10 cellular contexts compared by ENCODE assay signal in genomic region chr20:63737690-63737939, GRCh38. TPM values are rescaled to one million over a fixed set of nuclear protein-coding genes. Genes with fewer than 3 reads are reported as not detected.
A peak's percentile ranks its signal among the peaks of the same experiment; 100 is the strongest.
DNase-seq lines count a peak whose midpoint lies in the region; ATAC-seq, FAIRE-seq and TF ChIP-seq lines count a peak whose summit lies in the region.
"Had no signal": no experiment of that assay in that cellular context is flagged by ENCODE, and none has a peak within 500 bp of the region (broad histone marks: within the 10 kb centered on the region; RNA-seq: fewer than 3 reads in every experiment).

No MANE protein-coding gene starts in this region.

- in situ Hi-C loops in HepG2 (cut with HindIII; ENCODE audit: extremely low pct_ligation_motif_present, low pct_unique_long_range_greater_than_20kb): no loop called here

- no TSS peak for BruUV-seq in HepG2 (replicated peaks; lab: Mats Ljungman, UMichigan)

- H3F3A ChIP-seq in SU-DHL-6 (ENCODE audit: insufficient read depth): peaks cover 17% of the 10 kb centered on the region

- no peaks in the 10 kb centered on the region for H3K27me3 Mint-ChIP-seq in activated naive CD4-positive, alpha-beta T cell treated with anti-CD3 and anti-CD28 coated beads, Interleukin-2, amount 50 U/mL, for 24 hours

- no peaks in the 10 kb centered on the region for H3K9me3 Mint-ChIP-seq in activated naive CD4-positive, alpha-beta T cell treated with anti-CD3 and anti-CD28 coated beads, Interleukin-2, amount 50 U/mL, for 24 hours
- no peaks in the 10 kb centered on the region for H3K9me3 Mint-ChIP-seq in activated naive CD4-positive, alpha-beta T cell treated with anti-CD3 and anti-CD28 coated beads, Interleukin-2, amount 50 U/mL, for 72 hours
- H3K9me3 Mint-ChIP-seq: dendritic cell treated with granulocyte-macrophage colony-stimulating factor and Interleukin-4, amounts not matched to agents 40 ng/mL and 50 ng/mL, for 4 days had no signal

- no peaks in the 10 kb centered on the region for H3K9me2 ChIP-seq in SU-DHL-6 (replicated peaks; ENCODE audit: insufficient read depth, low read length)

- H3K36me3 Mint-ChIP-seq in activated naive CD4-positive, alpha-beta T cell treated with anti-CD3 and anti-CD28 coated beads, Interleukin-2, amount 50 U/mL, for 24 hours: peaks cover 4% of the 10 kb centered on the region
- peaks cover 7 to 10% of the 10 kb centered on the region in 2 donors for H3K36me3 Mint-ChIP-seq in activated naive CD4-positive, alpha-beta T cell treated with anti-CD3 and anti-CD28 coated beads, Interleukin-2, amount 50 U/mL, for 72 hours

- no peak for TF ChIP-seq RAD21 in HepG2 (CRISPR knock-in tag; IDR thresholded peaks at IDR 0.05)

- TF ChIP-seq CTCF in SU-DHL-6 (IDR thresholded peaks at IDR 0.05; ENCODE audit: insufficient read depth, low read length, poor library complexity, severe bottlenecking): no peak
- TF ChIP-seq CTCF in HepG2 (CRISPR knock-in tag; IDR thresholded peaks at IDR 0.05): no peak
- TF ChIP-seq CTCF in thoracic aorta (IDR thresholded peaks at IDR 0.05): no peak

- CTCF ChIA-PET in HepG2 (lab: Yijun Ruan, JAX; ENCODE audit: low intra/inter-chr PET ratio, low total read pairs): interaction anchor here (2.5 kb wide), 1 partner anchor 30 kb away, joined by 8 read pairs; the partner anchor contains the start of genes ARFRP1 and ZGPAT

- H3K9me3 ChIP-seq in SU-DHL-6 (ENCODE audit: insufficient read depth, low read length) (no peaks in the 10 kb centered on the region), HepG2 (ENCODE audit: low read length) (no peaks in the 10 kb centered on the region), thoracic aorta (no peaks in the 10 kb centered on the region)

- H4K20me1 ChIP-seq in SU-DHL-6 (ENCODE audit: low read depth, low read length): no peaks in the 10 kb centered on the region
- no peaks in the 10 kb centered on the region for H4K20me1 ChIP-seq in HepG2 (ENCODE audit: insufficient read depth, low read length)

- H3K27ac Mint-ChIP-seq in activated naive CD4-positive, alpha-beta T cell treated with anti-CD3 and anti-CD28 coated beads, Interleukin-2, amount 50 U/mL, for 24 hours: no peak overlapping the region
- no peak overlapping the region for H3K27ac Mint-ChIP-seq in activated naive CD4-positive, alpha-beta T cell treated with anti-CD3 and anti-CD28 coated beads, Interleukin-2, amount 50 U/mL, for 72 hours
- H3K27ac Mint-ChIP-seq: dendritic cell treated with granulocyte-macrophage colony-stimulating factor and Interleukin-4, amounts not matched to agents 40 ng/mL and 50 ng/mL, for 4 days had no signal

- no peak for FAIRE-seq in HepG2 (lab: Jason Lieb, UNC)

- POLR2A ChIA-PET in HepG2 (lab: Yijun Ruan, JAX): interaction anchor here (0.5 to 7.3 kb wide), 22 partner anchors 10 to 298 kb away, joined by 3 to 190 read pairs (median 4); partner anchors contain the start of genes ARFRP1, C20orf204, GMEB2 and RTEL1

- no peak for TF ChIP-seq POLR2A in HepG2 (IDR thresholded peaks at IDR 0.05; ENCODE audit: insufficient read depth in 1 of 2, low read depth in 2 of 2, low read length in 2 of 2)

- peak overlapping the region; percentile 55 for H3K4me3 ChIP-seq in SU-DHL-6 (ENCODE audit: insufficient read depth, low read length, poor library complexity, severe bottlenecking)
- H3K4me3 ChIP-seq in HepG2 (replicated peaks in 1 of 3; ENCODE audit: insufficient read depth in 1 of 3, low read depth in 2 of 3, low read length in 3 of 3): peak overlapping the region; percentile 46 to 93 (median 85); a peak in 5 of 6 replicates
- H3K4me3 ChIP-seq in thoracic aorta: peak overlapping the region; percentile 44

- TF ChIP-seq EP300 in HepG2 (IDR thresholded peaks at IDR 0.05; ENCODE audit: low read depth in 2 of 2, low read length in 2 of 2): no peak; a peak in 1 of 4 replicates
- TF ChIP-seq EP300 in HepG2 (CRISPR knock-in tag; IDR thresholded peaks at IDR 0.05; ENCODE audit: borderline replicate concordance): no peak

- H3K4me2 ChIP-seq in SU-DHL-6 (ENCODE audit: low read depth, low read length, poor library complexity, severe bottlenecking): peak overlapping the region; percentile 89
- peak overlapping the region; percentile 90 for H3K4me2 ChIP-seq in HepG2 (ENCODE audit: low read depth, low read length)

- 4% methylated on average over 13 of the region's 25 CpGs for WGBS in HepG2 (ENCODE audit: low lambda C conversion rate)

- no peak for ATAC-seq in activated naive CD4-positive, alpha-beta T cell treated with anti-CD3 and anti-CD28 coated beads, Interleukin-2, amount 50 U/mL, for 72 hours
- no peak for ATAC-seq in HepG2
- ATAC-seq in thoracic aorta (ENCODE audit: insufficient number of reproducible peaks, low FRiP score, low read depth): no peak

- H3K36me3 ChIP-seq in SU-DHL-6 (ENCODE audit: low read length): no peaks in the 10 kb centered on the region
- peaks cover 31 to 41% of the 10 kb centered on the region in 2 experiments for H3K36me3 ChIP-seq in HepG2 (replicated peaks in 1 of 2; ENCODE audit: control insufficient read depth in 1 of 2, insufficient read depth in 2 of 2, low read length in 2 of 2)
- peaks cover 39% of the 10 kb centered on the region for H3K36me3 ChIP-seq in thoracic aorta

- H3K4me3 Mint-ChIP-seq in activated naive CD4-positive, alpha-beta T cell treated with anti-CD3 and anti-CD28 coated beads, Interleukin-2, amount 50 U/mL, for 24 hours: peak overlapping the region; percentile 81

- H3K4me1 ChIP-seq in HepG2 (ENCODE audit: insufficient read depth, low read length): peaks cover 56% of the 10 kb centered on the region
- peaks cover 17 to 24% of the 10 kb centered on the region in 2 donors for H3K4me1 ChIP-seq in thoracic aorta (ENCODE audit: control insufficient read depth in 1 of 2, low read depth in 2 of 2)

- H3K9ac ChIP-seq in SU-DHL-6 (ENCODE audit: low read length) (peak overlapping the region; percentile 77), HepG2 (ENCODE audit: insufficient read depth, low read depth, low read length) (peak overlapping the region; percentile 72)

- intact Hi-C loops in HepG2 (cut with micrococcal nuclease; ENCODE audit: unreplicated experiment): loop anchor here (5.0 kb wide), 1 partner anchor 200 kb away; the partner anchor contains the start of gene PTK6

- DNase-seq in activated naive CD4-positive, alpha-beta T cell treated with anti-CD3 and anti-CD28 coated beads, Interleukin-2, amount 50 U/mL, for 72 hours (ENCODE audit: low spot score in 2 of 2): no peak
- DNase-seq in HepG2 (ENCODE audit: low spot score) (peak; percentile 60), thoracic aorta (ENCODE audit: low spot score) (no peak), UCSD-AML1 (lab: John Stamatoyannopoulos, UW; ENCODE audit: unreplicated experiment) (no peak), COLO668 (lab: John Stamatoyannopoulos, UW; ENCODE audit: unreplicated experiment) (no peak), glomerular visceral epithelial cell (ENCODE audit: extremely low spot score) (no peak)
- DNase-seq: GF-D8 had no signal

- H2AFZ ChIP-seq in SU-DHL-6 (ENCODE audit: low read depth, low read length, severe bottlenecking): no peak overlapping the region
- no peak overlapping the region for H2AFZ ChIP-seq in HepG2 (ENCODE audit: low read length)

- peak overlapping the region; percentile 97 for H3K27ac ChIP-seq in SU-DHL-6 (ENCODE audit: low read depth, low read length)
- H3K27ac ChIP-seq in HepG2 (ENCODE audit: extremely low read length, insufficient read depth, low read length): peak overlapping the region; percentile 93
- H3K27ac ChIP-seq in thoracic aorta: no peak overlapping the region

- no peaks in the 10 kb centered on the region for H3K27me3 ChIP-seq in SU-DHL-6 (ENCODE audit: low read length)
- no peaks in the 10 kb centered on the region for H3K27me3 ChIP-seq in HepG2 (ENCODE audit: control insufficient read depth in 1 of 2, insufficient read depth in 2 of 2, low read length in 2 of 2)
- H3K27me3 ChIP-seq in thoracic aorta (replicated peaks; ENCODE audit: insufficient read depth): no peaks in the 10 kb centered on the region

- no peaks in the 10 kb centered on the region for H3K79me2 ChIP-seq in SU-DHL-6 (ENCODE audit: insufficient read depth, low read length)
- peaks cover 32% of the 10 kb centered on the region for H3K79me2 ChIP-seq in HepG2 (ENCODE audit: insufficient read depth, low read length)

- H3K4me1 Mint-ChIP-seq in activated naive CD4-positive, alpha-beta T cell treated with anti-CD3 and anti-CD28 coated beads, Interleukin-2, amount 50 U/mL, for 24 hours: peaks cover 27% of the 10 kb centered on the region

RNA-seq across cellular contexts. Expression of gene LIME1, which starts 1.2 kb away (rescaled TPM):
- 10 to 100 TPM in 1 of 2 donors, 1 to 10 TPM in 1; 6.3 to 18.2 TPM for total RNA-seq in activated naive CD4-positive, alpha-beta T cell treated with anti-CD3 and anti-CD28 coated beads, Interleukin-2, amount 50 U/mL, for 72 hours
- 51.5 and 61.5 TPM in 2 replicates for total RNA-seq in HepG2 (2016; rRNA removed; fragmentation: Illumina TruSeq; extraction: Trizol)
- 59.8 and 81.2 TPM in 2 replicates for total RNA-seq in HepG2 (2016; cell fraction: cytosol; rRNA removed; fragmentation: Illumina TruSeq; extraction: Trizol; ENCODE audit: low read depth)
- total RNA-seq in HepG2 (2016; cell fraction: insoluble cytoplasmic fraction; rRNA removed; fragmentation: Illumina TruSeq; extraction: Trizol): 46.5 and 57.9 TPM in 2 replicates
- total RNA-seq in HepG2 (2016; cell fraction: membrane; rRNA removed; fragmentation: Illumina TruSeq; extraction: Trizol): 59.4 and 77.4 TPM in 2 replicates
- total RNA-seq in HepG2 (2016; cell fraction: nucleus; rRNA removed; fragmentation: Illumina TruSeq; extraction: Trizol): 31.7 and 32.4 TPM in 2 replicates
- polyA plus RNA-seq in HepG2 (2011; rRNA removed): 13.0 and 23.5 TPM in 2 replicates
- 20.4 and 43.4 TPM in 2 replicates for polyA plus RNA-seq in HepG2 (2011; cell fraction: cytosol; rRNA removed)
- 145 and 202 TPM in 2 replicates for polyA plus RNA-seq in HepG2 (2011; cell fraction: nucleus; rRNA removed)
- 14.6 and 20.3 TPM in 2 replicates for polyA plus RNA-seq in HepG2 (2012)
- 90.7 and 108 TPM in 2 replicates for polyA plus RNA-seq in HepG2 (2016; cell fraction: cytosol; fragmentation: Illumina TruSeq; extraction: Trizol; ENCODE audit: low read depth)
- polyA plus RNA-seq in HepG2 (2016; cell fraction: insoluble cytoplasmic fraction; fragmentation: Illumina TruSeq; extraction: Trizol; ENCODE audit: low read depth): 72.4 and 82.2 TPM in 2 replicates
- polyA plus RNA-seq in HepG2 (2016; cell fraction: membrane; fragmentation: Illumina TruSeq; extraction: Trizol; ENCODE audit: low read depth): 75.9 and 77.5 TPM in 2 replicates
- 89.9 and 96.0 TPM in 2 replicates for polyA plus RNA-seq in HepG2 (2016; cell fraction: nucleus; fragmentation: Illumina TruSeq; extraction: Trizol; ENCODE audit: insufficient read depth, low read depth)
- polyA minus RNA-seq in HepG2 (2011; rRNA and poly(A)+ RNA removed; ENCODE audit: low replicate concordance): 2.1 and 20.3 TPM in 2 replicates
- 22.2 and 31.7 TPM in 2 replicates for polyA minus RNA-seq in HepG2 (2011; cell fraction: cytosol; rRNA and poly(A)+ RNA removed)
- 13.2 and 15.8 TPM in 2 replicates for polyA minus RNA-seq in HepG2 (2011; cell fraction: nucleus; rRNA and poly(A)+ RNA removed)
- total RNA-seq in thoracic aorta: 10 to 100 TPM; 15.6 to 26.5 TPM

RNA-seq across cellular contexts. Expression of gene SLC2A4RG, which starts 2.0 kb away (rescaled TPM):
- total RNA-seq in activated naive CD4-positive, alpha-beta T cell treated with anti-CD3 and anti-CD28 coated beads, Interleukin-2, amount 50 U/mL, for 72 hours: 10 to 100 TPM; 24.7 to 37.2 TPM
- total RNA-seq in HepG2 (2016; rRNA removed; fragmentation: Illumina TruSeq; extraction: Trizol) (47.4 and 91.4 TPM in 2 replicates), thoracic aorta (100 to 1,000 TPM in 1 of 2 donors, 10 to 100 TPM in 1; 36.2 to 103 TPM)
- 129 and 134 TPM in 2 replicates for total RNA-seq in HepG2 (2016; cell fraction: cytosol; rRNA removed; fragmentation: Illumina TruSeq; extraction: Trizol; ENCODE audit: low read depth)
- 39.6 and 94.5 TPM in 2 replicates for total RNA-seq in HepG2 (2016; cell fraction: insoluble cytoplasmic fraction; rRNA removed; fragmentation: Illumina TruSeq; extraction: Trizol)
- 171 and 186 TPM in 2 replicates for total RNA-seq in HepG2 (2016; cell fraction: membrane; rRNA removed; fragmentation: Illumina TruSeq; extraction: Trizol)
- 92.1 and 130 TPM in 2 replicates for total RNA-seq in HepG2 (2016; cell fraction: nucleus; rRNA removed; fragmentation: Illumina TruSeq; extraction: Trizol)
- 95.9 and 105 TPM in 2 replicates for polyA plus RNA-seq in HepG2 (2011; rRNA removed)
- 36.7 and 62.3 TPM in 2 replicates for polyA plus RNA-seq in HepG2 (2011; cell fraction: cytosol; rRNA removed)
- 581 and 754 TPM in 2 replicates for polyA plus RNA-seq in HepG2 (2011; cell fraction: nucleus; rRNA removed)
- 65.4 and 92.2 TPM in 2 replicates for polyA plus RNA-seq in HepG2 (2012)
- polyA plus RNA-seq in HepG2 (2016; cell fraction: cytosol; fragmentation: Illumina TruSeq; extraction: Trizol; ENCODE audit: low read depth): 354 and 372 TPM in 2 replicates
- polyA plus RNA-seq in HepG2 (2016; cell fraction: insoluble cytoplasmic fraction; fragmentation: Illumina TruSeq; extraction: Trizol; ENCODE audit: low read depth): 107 and 130 TPM in 2 replicates
- 352 and 381 TPM in 2 replicates for polyA plus RNA-seq in HepG2 (2016; cell fraction: membrane; fragmentation: Illumina TruSeq; extraction: Trizol; ENCODE audit: low read depth)
- 510 and 535 TPM in 2 replicates for polyA plus RNA-seq in HepG2 (2016; cell fraction: nucleus; fragmentation: Illumina TruSeq; extraction: Trizol; ENCODE audit: insufficient read depth, low read depth)
- 23.9 and 51.3 TPM in 2 replicates for polyA minus RNA-seq in HepG2 (2011; rRNA and poly(A)+ RNA removed; ENCODE audit: low replicate concordance)
- polyA minus RNA-seq in HepG2 (2011; cell fraction: cytosol; rRNA and poly(A)+ RNA removed): 24.3 and 27.0 TPM in 2 replicates
- 61.3 and 75.8 TPM in 2 replicates for polyA minus RNA-seq in HepG2 (2011; cell fraction: nucleus; rRNA and poly(A)+ RNA removed)

RNA-seq across cellular contexts. Expression of gene ZGPAT, which starts 29.8 kb away (rescaled TPM):
- 10 to 100 TPM; 12.5 to 24.0 TPM for total RNA-seq in activated naive CD4-positive, alpha-beta T cell treated with anti-CD3 and anti-CD28 coated beads, Interleukin-2, amount 50 U/mL, for 72 hours
- total RNA-seq in HepG2 (2016; rRNA removed; fragmentation: Illumina TruSeq; extraction: Trizol) (40.2 and 41.9 TPM in 2 replicates), thoracic aorta (10 to 100 TPM; 32.6 to 41.1 TPM)
- total RNA-seq in HepG2 (2016; cell fraction: cytosol; rRNA removed; fragmentation: Illumina TruSeq; extraction: Trizol; ENCODE audit: low read depth): 34.8 and 37.0 TPM in 2 replicates
- total RNA-seq in HepG2 (2016; cell fraction: insoluble cytoplasmic fraction; rRNA removed; fragmentation: Illumina TruSeq; extraction: Trizol): 37.7 and 46.6 TPM in 2 replicates
- 18.3 and 22.0 TPM in 2 replicates for total RNA-seq in HepG2 (2016; cell fraction: membrane; rRNA removed; fragmentation: Illumina TruSeq; extraction: Trizol)
- 23.9 and 24.8 TPM in 2 replicates for total RNA-seq in HepG2 (2016; cell fraction: nucleus; rRNA removed; fragmentation: Illumina TruSeq; extraction: Trizol)
- 23.0 and 32.8 TPM in 2 replicates for polyA plus RNA-seq in HepG2 (2011; rRNA removed)
- polyA plus RNA-seq in HepG2 (2011; cell fraction: cytosol; rRNA removed): 17.1 and 24.8 TPM in 2 replicates
- polyA plus RNA-seq in HepG2 (2011; cell fraction: nucleus; rRNA removed): 93.0 and 104 TPM in 2 replicates
- polyA plus RNA-seq in HepG2 (2012): 16.8 and 17.7 TPM in 2 replicates
- polyA plus RNA-seq in HepG2 (2016; cell fraction: cytosol; fragmentation: Illumina TruSeq; extraction: Trizol; ENCODE audit: low read depth): 4.5 and 5.1 TPM in 2 replicates
- polyA plus RNA-seq in HepG2 (2016; cell fraction: insoluble cytoplasmic fraction; fragmentation: Illumina TruSeq; extraction: Trizol; ENCODE audit: low read depth): 36.0 and 43.8 TPM in 2 replicates
- 9.1 and 10.0 TPM in 2 replicates for polyA plus RNA-seq in HepG2 (2016; cell fraction: membrane; fragmentation: Illumina TruSeq; extraction: Trizol; ENCODE audit: low read depth)
- 70.9 and 80.9 TPM in 2 replicates for polyA plus RNA-seq in HepG2 (2016; cell fraction: nucleus; fragmentation: Illumina TruSeq; extraction: Trizol; ENCODE audit: insufficient read depth, low read depth)
- 12.8 and 40.1 TPM in 2 replicates for polyA minus RNA-seq in HepG2 (2011; rRNA and poly(A)+ RNA removed; ENCODE audit: low replicate concordance)
- 9.3 and 9.5 TPM in 2 replicates for polyA minus RNA-seq in HepG2 (2011; cell fraction: cytosol; rRNA and poly(A)+ RNA removed)
- polyA minus RNA-seq in HepG2 (2011; cell fraction: nucleus; rRNA and poly(A)+ RNA removed): 13.8 and 15.9 TPM in 2 replicates

RNA-seq across cellular contexts. Expression of gene ARFRP1, which starts 29.8 kb away (rescaled TPM):
- total RNA-seq in activated naive CD4-positive, alpha-beta T cell treated with anti-CD3 and anti-CD28 coated beads, Interleukin-2, amount 50 U/mL, for 72 hours: 10 to 100 TPM; 36.1 to 53.4 TPM
- total RNA-seq in HepG2 (2016; rRNA removed; fragmentation: Illumina TruSeq; extraction: Trizol) (33.7 and 51.1 TPM in 2 replicates), thoracic aorta (10 to 100 TPM; 56.4 to 57.8 TPM)
- total RNA-seq in HepG2 (2016; cell fraction: cytosol; rRNA removed; fragmentation: Illumina TruSeq; extraction: Trizol; ENCODE audit: low read depth): 9.6 and 11.5 TPM in 2 replicates
- 31.8 and 53.2 TPM in 2 replicates for total RNA-seq in HepG2 (2016; cell fraction: insoluble cytoplasmic fraction; rRNA removed; fragmentation: Illumina TruSeq; extraction: Trizol)
- total RNA-seq in HepG2 (2016; cell fraction: membrane; rRNA removed; fragmentation: Illumina TruSeq; extraction: Trizol): 22.2 and 23.1 TPM in 2 replicates
- 37.5 and 46.0 TPM in 2 replicates for total RNA-seq in HepG2 (2016; cell fraction: nucleus; rRNA removed; fragmentation: Illumina TruSeq; extraction: Trizol)
- polyA plus RNA-seq in HepG2 (2011; rRNA removed): 32.0 and 42.8 TPM in 2 replicates
- polyA plus RNA-seq in HepG2 (2011; cell fraction: cytosol; rRNA removed): 48.5 and 49.6 TPM in 2 replicates
- 123 and 125 TPM in 2 replicates for polyA plus RNA-seq in HepG2 (2011; cell fraction: nucleus; rRNA removed)
- 26.6 and 30.7 TPM in 2 replicates for polyA plus RNA-seq in HepG2 (2012)
- polyA plus RNA-seq in HepG2 (2016; cell fraction: cytosol; fragmentation: Illumina TruSeq; extraction: Trizol; ENCODE audit: low read depth): 8.8 and 9.1 TPM in 2 replicates
- 30.0 and 34.6 TPM in 2 replicates for polyA plus RNA-seq in HepG2 (2016; cell fraction: insoluble cytoplasmic fraction; fragmentation: Illumina TruSeq; extraction: Trizol; ENCODE audit: low read depth)
- 12.6 and 13.5 TPM in 2 replicates for polyA plus RNA-seq in HepG2 (2016; cell fraction: membrane; fragmentation: Illumina TruSeq; extraction: Trizol; ENCODE audit: low read depth)
- polyA plus RNA-seq in HepG2 (2016; cell fraction: nucleus; fragmentation: Illumina TruSeq; extraction: Trizol; ENCODE audit: insufficient read depth, low read depth): 86.0 and 91.0 TPM in 2 replicates
- 28.5 and 35.1 TPM in 2 replicates for polyA minus RNA-seq in HepG2 (2011; rRNA and poly(A)+ RNA removed; ENCODE audit: low replicate concordance)
- 10.4 and 12.4 TPM in 2 replicates for polyA minus RNA-seq in HepG2 (2011; cell fraction: cytosol; rRNA and poly(A)+ RNA removed)
- polyA minus RNA-seq in HepG2 (2011; cell fraction: nucleus; rRNA and poly(A)+ RNA removed): 55.9 and 67.1 TPM in 2 replicates

RNA-seq across cellular contexts. Expression of gene TNFRSF6B, which starts 41.2 kb away (rescaled TPM):
- total RNA-seq in activated naive CD4-positive, alpha-beta T cell treated with anti-CD3 and anti-CD28 coated beads, Interleukin-2, amount 50 U/mL, for 72 hours: not detected
- total RNA-seq in HepG2 (2016; rRNA removed; fragmentation: Illumina TruSeq; extraction: Trizol): not detected in 2 replicates
- not detected in 2 replicates for total RNA-seq in HepG2 (2016; cell fraction: cytosol; rRNA removed; fragmentation: Illumina TruSeq; extraction: Trizol; ENCODE audit: low read depth)
- total RNA-seq in HepG2 (2016; cell fraction: insoluble cytoplasmic fraction; rRNA removed; fragmentation: Illumina TruSeq; extraction: Trizol): not detected in 2 replicates
- not detected in 2 replicates for total RNA-seq in HepG2 (2016; cell fraction: membrane; rRNA removed; fragmentation: Illumina TruSeq; extraction: Trizol)
- total RNA-seq in HepG2 (2016; cell fraction: nucleus; rRNA removed; fragmentation: Illumina TruSeq; extraction: Trizol): not detected in 2 replicates
- polyA plus RNA-seq in HepG2 (2011; rRNA removed): 0.24 and 0.86 TPM in 2 replicates
- 0.45 and 1.3 TPM in 2 replicates for polyA plus RNA-seq in HepG2 (2011; cell fraction: cytosol; rRNA removed)
- 22.5 and 36.0 TPM in 2 replicates for polyA plus RNA-seq in HepG2 (2011; cell fraction: nucleus; rRNA removed)
- polyA plus RNA-seq in HepG2 (2012): 0.55 TPM in 1 of 2 replicates, not detected in the other
- polyA plus RNA-seq in HepG2 (2016; cell fraction: cytosol; fragmentation: Illumina TruSeq; extraction: Trizol; ENCODE audit: low read depth): 0.45 and 0.48 TPM in 2 replicates
- polyA plus RNA-seq in HepG2 (2016; cell fraction: insoluble cytoplasmic fraction; fragmentation: Illumina TruSeq; extraction: Trizol; ENCODE audit: low read depth): 0.32 TPM in 1 of 2 replicates, not detected in the other
- 0.37 and 0.71 TPM in 2 replicates for polyA plus RNA-seq in HepG2 (2016; cell fraction: membrane; fragmentation: Illumina TruSeq; extraction: Trizol; ENCODE audit: low read depth)
- polyA plus RNA-seq in HepG2 (2016; cell fraction: nucleus; fragmentation: Illumina TruSeq; extraction: Trizol; ENCODE audit: insufficient read depth, low read depth): not detected in 2 replicates
- polyA minus RNA-seq in HepG2 (2011; rRNA and poly(A)+ RNA removed; ENCODE audit: low replicate concordance): not detected in 2 replicates
- not detected in 2 replicates for polyA minus RNA-seq in HepG2 (2011; cell fraction: cytosol; rRNA and poly(A)+ RNA removed)
- polyA minus RNA-seq in HepG2 (2011; cell fraction: nucleus; rRNA and poly(A)+ RNA removed): not detected in 2 replicates
- total RNA-seq in thoracic aorta: 10 to 100 TPM; 32.9 to 98.9 TPM

Comparison
In these comparisons a context has a peak if more than half of its experiments do, and no peak if none do; other contexts are left out.
1. H3K27ac ChIP-seq: peak in SU-DHL-6 (single experiment) and HepG2 (single experiment); none in thoracic aorta (0 of 2).
2. Peak in every context shown above with its lines, with median percentiles within 50 percentile points of each other: H3K4me3 ChIP-seq.